In genomic region chr15:92839696-92840095, GRCh38 we compare ENCODE assay signal across 9 cellular contexts.
DNase-seq lines count a peak whose midpoint lies in the region; ATAC-seq, FAIRE-seq and TF ChIP-seq lines count a peak whose summit lies in the region.
"Had no signal": no experiment of that assay in that cellular context is flagged by ENCODE, and none has a peak within 500 bp of the region (broad histone marks: within the 10 kb centered on the region; RNA-seq: fewer than 3 reads in every experiment).

No MANE protein-coding gene starts in this region.

- TF ChIP-seq CTCF in Panc1 (IDR thresholded peaks at IDR 0.05) (no peak), pancreas (IDR thresholded peaks at IDR 0.05) (no peak), tibial nerve (IDR thresholded peaks at IDR 0.05) (no peak)

- H3K4me1 ChIP-seq in Panc1 (ENCODE audit: control insufficient read depth, insufficient read depth, low read length) (peaks cover 13% of the 10 kb centered on the region), pancreas (peaks cover 5 to 10% (median 6%) of the 10 kb centered on the region in 3 donors), tibial nerve (peaks cover 0 to 3% (median 2%) of the 10 kb centered on the region in 4 donors)

- POLR2A ChIA-PET in Panc1 (lab: Charles Lee): no interaction called here

- no peak overlapping the region for H3K4me3 ChIP-seq in Panc1 (ENCODE audit: low read depth in 2 of 2, low read length in 2 of 2)
- no peak overlapping the region for H3K4me3 ChIP-seq in pancreas
- no peak overlapping the region for H3K4me3 ChIP-seq in tibial nerve

- in situ Hi-C loops in Panc1 (cut with HindIII; ENCODE audit: low pct_unique_long_range_greater_than_20kb, low sequenced_read_pairs): no loop called here

- 31 to 39% methylated on average over 5 of the region's 5 CpGs for WGBS in pancreas, 2 donors
- WGBS in tibial nerve, 2 donors: 70 to 75% methylated on average over 5 of the region's 5 CpGs

- H3K27me3 ChIP-seq in Panc1 (ENCODE audit: control insufficient read depth, insufficient read depth, low read length) (no peaks in the 10 kb centered on the region), pancreas (no peaks in the 10 kb centered on the region), tibial nerve (no peaks in the 10 kb centered on the region)

- H3K9me3 ChIP-seq in Panc1 (ENCODE audit: control insufficient read depth, insufficient read depth, low read depth, low read length) (no peaks in the 10 kb centered on the region), pancreas (no peaks in the 10 kb centered on the region), tibial nerve (no peaks in the 10 kb centered on the region)

- no peak for TF ChIP-seq POLR2A in tibial nerve (IDR thresholded peaks at IDR 0.05)

- TF ChIP-seq EP300 in tibial nerve (IDR thresholded peaks at IDR 0.05): no peak

- H3K36me3 ChIP-seq in Panc1 (ENCODE audit: control insufficient read depth, insufficient read depth, low read length): no peaks in the 10 kb centered on the region
- no peaks in the 10 kb centered on the region for H3K36me3 ChIP-seq in pancreas
- no peaks in the 10 kb centered on the region for H3K36me3 ChIP-seq in tibial nerve

- no peak for FAIRE-seq in pancreas (lab: Jason Lieb, UNC)
- FAIRE-seq: astrocyte had no signal

- intact Hi-C loops in Panc1 (cut with micrococcal nuclease; ENCODE audit: unreplicated experiment): no loop called here
- intact Hi-C loops in pancreas (cut with DNase I): no loop called here

- no TSS peak for BruUV-seq in Panc1 (replicated peaks; lab: Mats Ljungman, UMichigan)

- CTCF ChIA-PET in Panc1 (lab: Charles Lee): no interaction called here

- ATAC-seq in GM19395 (IDR thresholded peaks at IDR 0.05; ENCODE audit: unreplicated experiment) (peak; percentile 92), HG03432 (IDR thresholded peaks at IDR 0.05; ENCODE audit: unreplicated experiment) (peak; percentile 90), Panc1 (peak; percentile 69; the same call in 1 of the 2 replicates), pancreas (peak; percentile 42 to 80 (median 72))

- H3K27ac ChIP-seq in Panc1 (ENCODE audit: low read length) (peak overlapping the region; percentile 80), pancreas (peak overlapping the region in 1 of 4 donors; percentile 41), tibial nerve (no peak overlapping the region)

- DNase-seq in DMS 273 (lab: John Stamatoyannopoulos, UW; ENCODE audit: unreplicated experiment): peak; percentile 91
- DNase-seq in Panc1 (ENCODE audit: low read depth, low spot score): no peak
- DNase-seq in pancreas: no peak
- DNase-seq in stimulated activated CD4-positive, alpha-beta T cell treated with anti-CD3 and anti-CD28 coated beads, Interleukin-12 subunit alpha, Interleukin-12 subunit beta, amount 100 ng/mL, for 4 hours: no peak
- DNase-seq in tibial nerve (ENCODE audit: low spot score in 2 of 2): no peak
- no peak for DNase-seq in activated gamma-delta T cell (lab: John Stamatoyannopoulos, UW)
